In genomic region chrX:136204571-136204970, GRCh38 we compare ENCODE assay signal across 9 cellular contexts. TPM values are rescaled to one million over a fixed set of nuclear protein-coding genes. Genes with fewer than 3 reads are reported as not detected.
DNase-seq lines count a peak whose midpoint lies in the region; ATAC-seq, FAIRE-seq and TF ChIP-seq lines count a peak whose summit lies in the region.
"Had no signal": no experiment of that assay in that cellular context is flagged by ENCODE, and none has a peak within 500 bp of the region (broad histone marks: within the 10 kb centered on the region; RNA-seq: fewer than 3 reads in every experiment).

No MANE protein-coding gene starts in this region.

- H4K20me1 ChIP-seq in SK-N-SH (ENCODE audit: insufficient read depth): no peaks in the 10 kb centered on the region

- H3K9ac ChIP-seq in SK-N-SH: no peak overlapping the region

- no peak overlapping the region for H3K4me2 ChIP-seq in SK-N-SH

- H3K9me3 ChIP-seq in SK-N-SH: no peaks in the 10 kb centered on the region

- no peaks in the 10 kb centered on the region for H3K79me2 ChIP-seq in SK-N-SH (ENCODE audit: insufficient read depth)

- in situ Hi-C loops in astrocyte of the cerebellum (cut with HindIII; ENCODE audit: low sequenced_read_pairs): no loop called here

- H3K27ac ChIP-seq in SK-N-SH (ENCODE audit: low read depth in 2 of 2, low read length in 1 of 2): no peak overlapping the region

- no peak for TF ChIP-seq EP300 in SK-N-SH (IDR thresholded peaks at IDR 0.05; ENCODE audit: borderline replicate concordance in 1 of 2, low read depth in 1 of 2, low read length in 1 of 2)

- DNase-seq in SK-N-SH (no peak), astrocyte of the cerebellum (ENCODE audit: low read depth) (peak; percentile 42), hepatic stellate cell (ENCODE audit: low spot score) (peak; percentile 38), stromal cell of bone marrow (ENCODE audit: low read depth) (peak; percentile 80), activated gamma-delta T cell (lab: John Stamatoyannopoulos, UW) (no peak), H54 (ENCODE audit: insufficient read length, low spot score) (no peak)
- no peak for DNase-seq in activated CD4-positive, CD25-positive, alpha-beta regulatory T cell (lab: John Stamatoyannopoulos, UW)

- H3K4me3 ChIP-seq in SK-N-SH (ENCODE audit: low read depth in 2 of 2, low read length in 1 of 2) (no peak overlapping the region), astrocyte of the cerebellum (ENCODE audit: low read depth, low read length) (no peak overlapping the region)

- peaks cover 0 to 12% of the 10 kb centered on the region in 2 experiments for H3K36me3 ChIP-seq in SK-N-SH (replicated peaks in 1 of 2; ENCODE audit: control insufficient read depth in 1 of 2, insufficient read depth in 2 of 2, low read length in 1 of 2)

- no peaks in the 10 kb centered on the region for H3F3A ChIP-seq in SK-N-SH (replicated peaks; ENCODE audit: insufficient read depth)

- no peak overlapping the region for H2AFZ ChIP-seq in SK-N-SH (ENCODE audit: low read depth)

- H3K4me1 ChIP-seq in SK-N-SH (ENCODE audit: control insufficient read depth in 1 of 2, insufficient read depth in 2 of 2, low read depth in 1 of 2, low read length in 1 of 2): no peaks in the 10 kb centered on the region; a peak in 1 of 4 replicates

- H3K9me2 ChIP-seq in SK-N-SH: no peaks in the 10 kb centered on the region

- no peak for TF ChIP-seq POLR2A in H54 (IDR thresholded peaks at IDR 0.05; ENCODE audit: low read depth, low read length)

- TF ChIP-seq RAD21 in SK-N-SH (IDR thresholded peaks at IDR 0.05; ENCODE audit: low read length): no peak

- TF ChIP-seq CTCF in SK-N-SH (IDR thresholded peaks at IDR 0.05) (no peak), astrocyte of the cerebellum (IDR thresholded peaks at IDR 0.05; ENCODE audit: low read depth, low read length, missing control alignments) (no peak)

- CTCF ChIA-PET in SK-N-SH (lab: Yijun Ruan, JAX): interaction anchor here (2.6 kb wide), 1 partner anchor 176 kb away, joined by 13 read pairs; no protein-coding TSS in a partner anchor

- WGBS in SK-N-SH (ENCODE audit: low lambda C conversion rate): 48% methylated on average over 2 of the region's 2 CpGs

- peak; percentile 15; the same call in 1 of the 3 replicates for ATAC-seq in SK-N-SH treated with all-trans-retinoic acid at 6 μM for 48 hours

- no peak for FAIRE-seq in H54 (lab: Jason Lieb, UNC)
- FAIRE-seq: endometrium had no signal

- POLR2A ChIA-PET in SK-N-SH (lab: Yijun Ruan, JAX): no interaction called here

- H3K27me3 ChIP-seq in SK-N-SH (ENCODE audit: insufficient read depth): no peaks in the 10 kb centered on the region; the same call in 1 of the 2 replicates

TF ChIP-seq in SK-N-SH treated with all-trans-retinoic acid at 6 μM for 48 hours, 23 proteins besides CTCF, POLR2A, EP300 and RAD21:
- TF ChIP-seq TCF4 (CRISPR knock-in tag; IDR thresholded peaks at IDR 0.05; ENCODE audit: borderline replicate concordance) (no peak), ESRRG (CRISPR knock-in tag; IDR thresholded peaks at IDR 0.05) (no peak), ZNF565 (CRISPR knock-in tag; conservative IDR thresholded peaks at IDR 0.05; ENCODE audit: low read depth) (no peak)

TF ChIP-seq in SK-N-SH, 30 proteins besides CTCF, POLR2A, EP300 and RAD21:
- TF ChIP-seq REST (IDR thresholded peaks at IDR 0.05; ENCODE audit: low read depth, low read length) (no peak), SIN3A (IDR thresholded peaks at IDR 0.05; ENCODE audit: borderline replicate concordance, low read depth, low read length) (no peak), YY1 (IDR thresholded peaks at IDR 0.05; ENCODE audit: low read depth) (no peak), MAX (IDR thresholded peaks at IDR 0.05; ENCODE audit: low read depth) (no peak), ZBTB33 (IDR thresholded peaks at IDR 0.05; ENCODE audit: borderline replicate concordance, low read depth) (no peak), RCOR1 (IDR thresholded peaks at IDR 0.05; ENCODE audit: low read length) (no peak), GABPA (IDR thresholded peaks at IDR 0.05; ENCODE audit: low read depth) (no peak), SMC3 (IDR thresholded peaks at IDR 0.05; ENCODE audit: low read depth, low read length) (no peak), MXI1 (IDR thresholded peaks at IDR 0.05; ENCODE audit: low read depth, low read length) (no peak), RFX5 (IDR thresholded peaks at IDR 0.05; ENCODE audit: low read length) (no peak), NFIC (IDR thresholded peaks at IDR 0.05; ENCODE audit: borderline replicate concordance) (no peak), TEAD4 (IDR thresholded peaks at IDR 0.05; ENCODE audit: borderline replicate concordance, insufficient read depth) (no peak), FOSL2 (IDR thresholded peaks at IDR 0.05; ENCODE audit: borderline replicate concordance, low read depth) (no peak)
TF ChIP-seq in SK-N-SH: peak in this region for 0.

RNA-seq across cellular contexts. Expression of gene MAP7D3, which starts 46.6 kb away (rescaled TPM):
- polyA plus RNA-seq in SK-N-SH (2012; rRNA removed): 5.8 and 6.7 TPM in 2 replicates
- polyA plus RNA-seq in SK-N-SH (2012; cell fraction: cytosol; rRNA removed): 6.4 and 7.3 TPM in 2 replicates
- 8.1 and 10.3 TPM in 2 replicates for polyA plus RNA-seq in SK-N-SH (2012; cell fraction: nucleus; rRNA removed)

RNA-seq across cellular contexts. Expression of gene FHL1, which starts 57.2 kb away (rescaled TPM):
- polyA plus RNA-seq in SK-N-SH (2012; rRNA removed): 57.8 and 71.6 TPM in 2 replicates
- polyA plus RNA-seq in SK-N-SH (2012; cell fraction: cytosol; rRNA removed): 62.3 and 69.9 TPM in 2 replicates
- 85.6 and 123 TPM in 2 replicates for polyA plus RNA-seq in SK-N-SH (2012; cell fraction: nucleus; rRNA removed)

Comparison
In these comparisons a context has a peak if more than half of its experiments do, and no peak if none do; other contexts are left out.
1. DNase-seq: peak in astrocyte of the cerebellum (single experiment), hepatic stellate cell (single experiment) and stromal cell of bone marrow (single experiment); none in SK-N-SH (single experiment), activated CD4-positive, CD25-positive, alpha-beta regulatory T cell (0 of 4), activated gamma-delta T cell (single experiment) and H54 (single experiment).